ENCODE assay signal across 14 cellular contexts in the genomic region with DNA sequence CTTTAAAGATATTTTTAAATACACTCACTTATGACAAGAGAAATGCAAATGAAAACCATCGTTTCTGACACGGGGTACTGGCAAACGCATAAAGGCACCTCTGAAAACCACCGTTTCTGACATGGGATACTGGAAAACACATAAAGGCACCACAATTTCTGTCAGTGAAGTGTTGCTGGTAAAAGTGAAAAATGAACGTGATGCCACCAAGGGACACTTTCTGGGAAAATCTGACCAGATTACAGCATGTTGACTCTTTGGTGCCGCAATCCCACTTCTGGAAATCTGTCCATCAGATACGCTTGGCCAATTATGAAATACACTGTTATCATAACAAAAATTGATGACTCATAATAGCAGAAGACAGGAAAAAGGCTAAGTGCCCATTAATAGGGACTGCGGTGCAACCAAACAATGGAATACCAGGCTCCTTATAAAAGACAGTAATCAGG.
DNase-seq lines count a peak whose midpoint lies in the region; ATAC-seq, FAIRE-seq and TF ChIP-seq lines count a peak whose summit lies in the region.
"Had no signal": no experiment of that assay in that cellular context is flagged by ENCODE, and none has a peak within 500 bp of the region (broad histone marks: within the 10 kb centered on the region; RNA-seq: fewer than 3 reads in every experiment).

No MANE protein-coding gene starts in this region.

- TF ChIP-seq RAD21 in GM12878 (IDR thresholded peaks at IDR 0.05; ENCODE audit: insufficient read depth, low read depth, low read length), result no peak
- TF ChIP-seq RAD21 in HepG2 (CRISPR knock-in tag; IDR thresholded peaks at IDR 0.05), result no peak

- no peaks in the 10 kb centered on the region; the same call in 2 of the 3 replicates for H3K9me3 ChIP-seq in GM12878 (replicated peaks; ENCODE audit: control insufficient read depth, insufficient read depth, low read length)
- no peaks in the 10 kb centered on the region for H3K9me3 ChIP-seq in HepG2 (ENCODE audit: low read length)
- H3K9me3 ChIP-seq: neutrophil had no signal

- DNase-seq in DMS53 (lab: John Stamatoyannopoulos, UW), result peak; percentile 86
- peak; percentile 32 for DNase-seq in HTR-8/SVneo (ENCODE audit: insufficient read length, low spot score)
- peak; percentile 23 for DNase-seq in GM12878 (ENCODE audit: low read depth, low spot score)
- no peak for DNase-seq in HepG2 (ENCODE audit: low spot score)
- DNase-seq in hypothalamus (lab: John Stamatoyannopoulos, UW), result no peak
- no peak for DNase-seq in GOT3 (lab: John Stamatoyannopoulos, UW)
- DNase-seq in activated gamma-delta T cell treated with Interleukin-2 at 50 U/mL for 16 hours, result no peak
- DNase-seq: activated CD4-positive, alpha-beta memory T cell treated with anti-CD3 and anti-CD28 coated beads, Interleukin-2, amount 10 ng/mL, durations not matched to agents 7 days and 5 days; activated naive CD4-positive, alpha-beta T cell treated with anti-CD3 and anti-CD28 coated beads, Interleukin-2, amount 50 U/mL, for 16 hours; head of caudate nucleus; T-helper 17 cell had no signal

- no peak overlapping the region for H3K9ac ChIP-seq in GM12878 (ENCODE audit: control insufficient read depth, insufficient read depth, low read length)
- no peak overlapping the region for H3K9ac ChIP-seq in HepG2 (ENCODE audit: insufficient read depth, low read depth, low read length)

- POLR2A ChIA-PET in GM12878 (lab: Charles Lee), result no interaction called here
- POLR2A ChIA-PET in HepG2 (lab: Yijun Ruan, JAX), result no interaction called here

- H3K27me3 ChIP-seq in GM12878 (replicated peaks in 1 of 2; ENCODE audit: control insufficient read depth in 2 of 2, insufficient read depth in 2 of 2, low read length in 1 of 2) (no peaks in the 10 kb centered on the region), HepG2 (ENCODE audit: control insufficient read depth in 1 of 2, insufficient read depth in 2 of 2, low read length in 2 of 2) (no peaks in the 10 kb centered on the region; a peak in 2 of 5 replicates)
- H3K27me3 ChIP-seq: neutrophil had no signal

- H3K36me3 ChIP-seq in GM12878 (ENCODE audit: control insufficient read depth in 2 of 2, insufficient read depth in 2 of 2, low read length in 1 of 2), result no peaks in the 10 kb centered on the region
- no peaks in the 10 kb centered on the region for H3K36me3 ChIP-seq in HepG2 (replicated peaks in 1 of 2; ENCODE audit: control insufficient read depth in 1 of 2, insufficient read depth in 2 of 2, low read length in 2 of 2)
- H3K36me3 ChIP-seq: neutrophil had no signal

- intact Hi-C loops in GM12878 (cut with micrococcal nuclease; ENCODE audit: unreplicated experiment) (no loop called here), HepG2 (cut with micrococcal nuclease; ENCODE audit: unreplicated experiment) (no loop called here)

- H3K27ac ChIP-seq in GM12878 (ENCODE audit: control insufficient read depth, insufficient read depth) (no peak overlapping the region), HepG2 (ENCODE audit: extremely low read length, insufficient read depth, low read length) (no peak overlapping the region)
- H3K27ac ChIP-seq: neutrophil had no signal

- no peak overlapping the region for H2AFZ ChIP-seq in GM12878 (ENCODE audit: control insufficient read depth, low read depth, low read length)
- H2AFZ ChIP-seq in HepG2 (ENCODE audit: low read length), result no peak overlapping the region

- ATAC-seq in GM12878 (no peak; the same call in 2 of the 3 replicates), HepG2 (no peak), GM21360 (IDR thresholded peaks at IDR 0.05; ENCODE audit: unreplicated experiment) (no peak)
- ATAC-seq: T-helper 17 cell had no signal

- H3K4me1 ChIP-seq in GM12878 (ENCODE audit: control insufficient read depth, insufficient read depth, low read length) (peaks cover 6% of the 10 kb centered on the region; the same call in 1 of the 2 replicates), HepG2 (ENCODE audit: insufficient read depth, low read length) (no peaks in the 10 kb centered on the region)

- BruUV-seq in GM12878 (replicated peaks; lab: Mats Ljungman, UMichigan), result no TSS peak
- BruUV-seq in HepG2 (replicated peaks; lab: Mats Ljungman, UMichigan), result no TSS peak

- RAD21 ChIA-PET in GM12878 (lab: Charles Lee; ENCODE audit: unreplicated experiment), result no interaction called here

- CTCF ChIA-PET in GM12878 (lab: Yijun Ruan, JAX) (no interaction called here), HepG2 (lab: Yijun Ruan, JAX; ENCODE audit: low intra/inter-chr PET ratio, low total read pairs) (no interaction called here)

- no peak for TF ChIP-seq EP300 in GM12878 (IDR thresholded peaks at IDR 0.05; ENCODE audit: borderline replicate concordance in 1 of 2, control insufficient read depth in 1 of 2, low read depth in 2 of 2, low read length in 2 of 2)
- no peak for TF ChIP-seq EP300 in HepG2 (IDR thresholded peaks at IDR 0.05; ENCODE audit: low read depth in 2 of 2, low read length in 2 of 2)
- no peak for TF ChIP-seq EP300 in HepG2 (CRISPR knock-in tag; IDR thresholded peaks at IDR 0.05; ENCODE audit: borderline replicate concordance)

- SMC1A ChIA-PET in GM12878 (lab: Charles Lee; ENCODE audit: uncharacterized antibody, unreplicated experiment), result no interaction called here

- no peak for FAIRE-seq in HTR-8/SVneo (lab: Jason Lieb, UNC)
- FAIRE-seq in GM12878 (lab: Jason Lieb, UNC), result no peak
- no peak for FAIRE-seq in HepG2 (lab: Jason Lieb, UNC)
- FAIRE-seq: H54 had no signal

- H3K4me2 ChIP-seq in GM12878 (ENCODE audit: control insufficient read depth, insufficient read depth) (peak overlapping the region; percentile 57), HepG2 (ENCODE audit: low read depth, low read length) (no peak overlapping the region)

- 9% methylated on average over 8 of the region's 8 CpGs for WGBS in GM12878 (ENCODE audit: insufficient coverage, insufficient replicate concordance, low lambda C conversion rate, missing lambda C conversion rate)
- 31% methylated on average over 8 of the region's 8 CpGs for WGBS in HepG2 (ENCODE audit: low lambda C conversion rate)

- H3K4me3 ChIP-seq in GM12878 (no peak overlapping the region), HepG2 (replicated peaks in 1 of 3; ENCODE audit: insufficient read depth in 1 of 3, low read depth in 2 of 3, low read length in 3 of 3) (no peak overlapping the region)

- TF ChIP-seq CTCF in GM12878 (IDR thresholded peaks at IDR 0.05 in 2 of 3, conservative IDR thresholded peaks at IDR 0.05 in 1 of 3; ENCODE audit: control insufficient read depth in 2 of 3, extremely low read depth in 1 of 3, insufficient read depth in 1 of 3, low read depth in 3 of 3, low read length in 3 of 3) (no peak), HepG2 (CRISPR knock-in tag; IDR thresholded peaks at IDR 0.05) (no peak)

- no peak for TF ChIP-seq POLR2A in GM12878 (IDR thresholded peaks at IDR 0.05; ENCODE audit: low read depth, low read length)
- TF ChIP-seq POLR2A in HepG2 (IDR thresholded peaks at IDR 0.05; ENCODE audit: insufficient read depth in 1 of 2, low read depth in 2 of 2, low read length in 2 of 2), result no peak

- in situ Hi-C loops in GM12878 (cut with MboI) (no loop called here), HepG2 (cut with HindIII; ENCODE audit: extremely low pct_ligation_motif_present, low pct_unique_long_range_greater_than_20kb) (no loop called here)

- H3K79me2 ChIP-seq in GM12878 (ENCODE audit: control insufficient read depth, insufficient read depth, low read length), result no peaks in the 10 kb centered on the region
- H3K79me2 ChIP-seq in HepG2 (ENCODE audit: insufficient read depth, low read length), result no peaks in the 10 kb centered on the region

- H4K20me1 ChIP-seq in GM12878 (ENCODE audit: control insufficient read depth, insufficient read depth) (no peaks in the 10 kb centered on the region), HepG2 (ENCODE audit: insufficient read depth, low read length) (no peaks in the 10 kb centered on the region)

TF ChIP-seq in GM12878, 131 proteins besides CTCF, POLR2A, EP300 and RAD21 (continues in another document):
- TF ChIP-seq IRF4 (IDR thresholded peaks at IDR 0.05; ENCODE audit: low read depth, low read length) (0 out of 2 replicates have a peak, but pooled peaks have one; percentile 26), CBX5 (IDR thresholded peaks at IDR 0.05; ENCODE audit: low read depth) (no peak), NFXL1 (IDR thresholded peaks at IDR 0.05; ENCODE audit: borderline replicate concordance) (no peak)
- TF ChIP-seq, protein P1, sequence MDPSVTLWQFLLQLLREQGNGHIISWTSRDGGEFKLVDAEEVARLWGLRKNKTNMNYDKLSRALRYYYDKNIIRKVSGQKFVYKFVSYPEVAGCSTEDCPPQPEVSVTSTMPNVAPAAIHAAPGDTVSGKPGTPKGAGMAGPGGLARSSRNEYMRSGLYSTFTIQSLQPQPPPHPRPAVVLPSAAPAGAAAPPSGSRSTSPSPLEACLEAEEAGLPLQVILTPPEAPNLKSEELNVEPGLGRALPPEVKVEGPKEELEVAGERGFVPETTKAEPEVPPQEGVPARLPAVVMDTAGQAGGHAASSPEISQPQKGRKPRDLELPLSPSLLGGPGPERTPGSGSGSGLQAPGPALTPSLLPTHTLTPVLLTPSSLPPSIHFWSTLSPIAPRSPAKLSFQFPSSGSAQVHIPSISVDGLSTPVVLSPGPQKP (IDR thresholded peaks at IDR 0.05; ENCODE audit: low read depth, low read length), result no peak

TF ChIP-seq in HepG2, 621 proteins besides CTCF, POLR2A, EP300 and RAD21:
- TF ChIP-seq MAFK (conservative IDR thresholded peaks at IDR 0.05 in 1 of 2, IDR thresholded peaks at IDR 0.05 in 1 of 2; ENCODE audit: low read length in 2 of 2) (0 out of 4 replicates have a peak, but pooled peaks of 1 of the 2 experiments have one; percentile 4), CREB1 (IDR thresholded peaks at IDR 0.05) (0 out of 2 replicates have a peak, but pooled peaks have one; percentile 10), CREB1 (CRISPR knock-in tag; IDR thresholded peaks at IDR 0.05) (no peak), CBFB (CRISPR knock-in tag; IDR thresholded peaks at IDR 0.05) (no peak)

Comparison
In these comparisons a context has a peak if more than half of its experiments do, and no peak if none do; other contexts are left out.
1. DNase-seq: peak in DMS53 (single experiment), HTR-8/SVneo (single experiment) and GM12878 (single experiment); none in HepG2 (single experiment), hypothalamus (0 of 51), GOT3 (single experiment) and activated gamma-delta T cell treated with Interleukin-2 at 50 U/mL for 16 hours (single experiment).